14 cellular contexts compared by ENCODE assay signal in the genomic region with DNA sequence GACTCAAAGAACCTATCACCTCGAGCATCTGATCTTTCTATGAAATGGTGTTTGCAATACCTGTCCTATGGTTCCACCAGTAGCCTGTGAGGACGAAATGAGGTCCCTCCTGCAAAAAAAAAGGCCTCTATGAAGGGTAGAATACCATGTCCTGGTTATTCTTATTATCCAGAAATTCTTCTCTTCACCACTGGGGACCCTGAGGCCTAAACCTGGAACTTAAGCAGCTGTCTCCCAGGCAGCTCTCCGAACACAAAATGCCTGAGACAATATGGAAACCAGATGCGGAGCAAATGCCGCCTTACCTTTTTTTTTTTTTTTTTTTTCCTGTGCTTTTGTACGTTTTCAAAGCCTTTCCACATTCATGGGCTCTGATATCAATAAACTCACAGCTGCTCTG.
DNase-seq lines count a peak whose midpoint lies in the region; TF ChIP-seq lines count a peak whose summit lies in the region.
"Had no signal": no experiment of that assay in that cellular context is flagged by ENCODE, and none has a peak within 500 bp of the region (broad histone marks: within the 10 kb centered on the region; RNA-seq: fewer than 3 reads in every experiment).

No MANE protein-coding gene starts in this region.

- no peak overlapping the region for H3K27ac Mint-ChIP-seq in HFFc6
- H3K27ac Mint-ChIP-seq: activated CD4-positive, alpha-beta T cell treated with anti-CD3 and anti-CD28 coated beads for 36 hours; dendritic cell treated with granulocyte-macrophage colony-stimulating factor and Interleukin-4, amounts not matched to agents 40 ng/mL and 50 ng/mL, for 4 days; naive thymus-derived CD8-positive, alpha-beta T cell had no signal

- in situ Hi-C loops in GM13976 (cut with MboI; ENCODE audit: low sequenced_read_pairs, unreplicated experiment) (no loop called here), G401 (cut with HindIII; ENCODE audit: low sequenced_read_pairs) (no loop called here)

- H3K4me1 Mint-ChIP-seq in HFFc6 (ENCODE audit: low read depth), result no peaks in the 10 kb centered on the region; the same call in 1 of the 2 replicates
- H3K4me1 Mint-ChIP-seq: activated CD4-positive, alpha-beta T cell treated with anti-CD3 and anti-CD28 coated beads for 36 hours; naive thymus-derived CD8-positive, alpha-beta T cell; stimulated activated naive CD8-positive, alpha-beta T cell treated with anti-CD3 and anti-CD28 coated beads, Interleukin-15, amount 100 ng/mL, for 72 hours had no signal

- no peak overlapping the region for H3K27ac ChIP-seq in C4-2B

- no peak overlapping the region for H3K4me3 ChIP-seq in choroid plexus epithelial cell (ENCODE audit: low read depth, low read length)

- TF ChIP-seq CTCF in C4-2B (conservative IDR thresholded peaks at IDR 0.05), result peak; percentile 25
- TF ChIP-seq CTCF in HFFc6 (IDR thresholded peaks at IDR 0.05), result peak; percentile 61
- TF ChIP-seq CTCF in choroid plexus epithelial cell (conservative IDR thresholded peaks at IDR 0.05; ENCODE audit: low read depth, low read length), result peak; percentile 60
- no peak for TF ChIP-seq CTCF in GM13976 (IDR thresholded peaks at IDR 0.05; ENCODE audit: borderline replicate concordance, control extremely low read depth, extremely low read depth, insufficient read depth, missing control alignments)

- peaks cover 29% of the 10 kb centered on the region for H3K27me3 Mint-ChIP-seq in HFFc6 (ENCODE audit: insufficient read depth)
- H3K27me3 Mint-ChIP-seq: activated CD4-positive, alpha-beta T cell treated with anti-CD3 and anti-CD28 coated beads for 36 hours; naive thymus-derived CD8-positive, alpha-beta T cell; stimulated activated naive CD8-positive, alpha-beta T cell treated with anti-CD3 and anti-CD28 coated beads, Interleukin-15, amount 100 ng/mL, for 72 hours had no signal

- H3K9me3 Mint-ChIP-seq in HFFc6, result no peaks in the 10 kb centered on the region
- H3K9me3 Mint-ChIP-seq: dendritic cell treated with granulocyte-macrophage colony-stimulating factor and Interleukin-4, amounts not matched to agents 40 ng/mL and 50 ng/mL, for 4 days; stimulated activated naive CD8-positive, alpha-beta T cell treated with anti-CD3 and anti-CD28 coated beads, Interleukin-15, amount 100 ng/mL, for 72 hours had no signal

- DNase-seq in HFFc6 (peak; percentile 25), choroid plexus epithelial cell (ENCODE audit: low read depth) (peak; percentile 73), myocyte (ENCODE audit: low read depth) (peak; percentile 31), anterior cingulate cortex (lab: John Stamatoyannopoulos, UW) (no peak), GM13976 (ENCODE audit: low spot score) (no peak), G401 (ENCODE audit: low spot score) (no peak), dermis blood vessel endothelial cell (no peak)
- DNase-seq: activated CD4-positive, alpha-beta T cell treated with anti-CD3 and anti-CD28 coated beads for 36 hours; activated T-cell treated with anti-CD3 and anti-CD28 coated beads, Interleukin-2, amount 50 U/mL, for 1 hour; naive thymus-derived CD8-positive, alpha-beta T cell; NCI-H1105 treated with DMSO at 0.1 percent for 48 hours; stimulated activated naive CD8-positive, alpha-beta T cell treated with anti-CD3 and anti-CD28 coated beads, Interleukin-15, amount 100 ng/mL, for 72 hours had no signal

- H3K36me3 Mint-ChIP-seq in HFFc6 (ENCODE audit: low read depth), result no peaks in the 10 kb centered on the region
- H3K36me3 Mint-ChIP-seq: naive thymus-derived CD8-positive, alpha-beta T cell had no signal

- H3K4me3 Mint-ChIP-seq in HFFc6, result no peak overlapping the region
- H3K4me3 Mint-ChIP-seq: activated CD4-positive, alpha-beta T cell treated with anti-CD3 and anti-CD28 coated beads for 36 hours; dendritic cell treated with granulocyte-macrophage colony-stimulating factor and Interleukin-4, amounts not matched to agents 40 ng/mL and 50 ng/mL, for 4 days; naive thymus-derived CD8-positive, alpha-beta T cell; stimulated activated naive CD8-positive, alpha-beta T cell treated with anti-CD3 and anti-CD28 coated beads, Interleukin-15, amount 100 ng/mL, for 72 hours had no signal

Comparison
In these comparisons a context has a peak if more than half of its experiments do, and no peak if none do; other contexts are left out.
1. DNase-seq: peak in HFFc6 (single experiment), choroid plexus epithelial cell (single experiment) and myocyte (single experiment); none in anterior cingulate cortex (0 of 58), GM13976 (single experiment), G401 (single experiment) and dermis blood vessel endothelial cell (single experiment).